In the genomic region with DNA sequence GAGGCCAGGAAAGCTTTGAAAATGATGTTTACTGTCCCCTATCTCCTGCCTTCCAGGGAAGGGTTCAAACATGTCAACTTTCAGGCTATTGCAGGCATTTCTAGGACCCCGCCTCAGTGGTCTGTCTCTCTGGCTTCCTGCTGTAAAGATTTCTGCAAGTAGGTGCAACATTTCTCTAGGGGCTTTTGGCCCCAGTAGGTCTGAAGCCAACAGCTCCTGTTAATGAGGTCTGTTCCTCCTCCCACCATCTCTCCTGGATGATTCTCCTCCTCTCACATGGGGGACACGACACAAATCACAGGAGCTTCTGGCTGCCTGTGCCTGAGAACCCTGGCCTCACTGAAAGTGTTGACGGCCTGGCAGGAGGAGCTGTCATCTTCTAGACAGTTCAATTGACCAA, we compare ENCODE assay signal across 19 cellular contexts.
DNase-seq lines count a peak whose midpoint lies in the region; ATAC-seq, FAIRE-seq and TF ChIP-seq lines count a peak whose summit lies in the region.
"Had no signal": no experiment of that assay in that cellular context is flagged by ENCODE, and none has a peak within 500 bp of the region (broad histone marks: within the 10 kb centered on the region; RNA-seq: fewer than 3 reads in every experiment).

No MANE protein-coding gene starts in this region.

- no peak for TF ChIP-seq POLR2A in GM12891 (IDR thresholded peaks at IDR 0.05; ENCODE audit: low read depth, low read length)

- H3K27ac Mint-ChIP-seq in activated T-helper 17 cell treated with anti-CD3 and anti-CD28 coated beads, Interleukin-2, amount 50 U/mL, for 72 hours: peak overlapping the region; percentile 54
- H3K27ac Mint-ChIP-seq: CD8-positive, alpha-beta T cell had no signal

- no peaks in the 10 kb centered on the region for H3K36me3 Mint-ChIP-seq in activated T-helper 17 cell treated with anti-CD3 and anti-CD28 coated beads, Interleukin-2, amount 50 U/mL, for 72 hours (ENCODE audit: low read depth)
- H3K36me3 Mint-ChIP-seq: CD8-positive, alpha-beta T cell had no signal

- peak; percentile 3 for ATAC-seq in HG03103 (IDR thresholded peaks at IDR 0.05; ENCODE audit: low read depth, unreplicated experiment)
- no peak for ATAC-seq in activated T-helper 17 cell treated with anti-CD3 and anti-CD28 coated beads, Interleukin-2, amount 50 U/mL, for 72 hours (replicated peaks)
- ATAC-seq in GM19351 (IDR thresholded peaks at IDR 0.05; ENCODE audit: unreplicated experiment): no peak
- ATAC-seq: CD8-positive, alpha-beta T cell had no signal

- no peak for DNase-seq in GM12891 (ENCODE audit: insufficient read length, low spot score)
- DNase-seq in medulla oblongata (ENCODE audit: extremely low spot score): no peak
- no peak for DNase-seq in DMS 273 (lab: John Stamatoyannopoulos, UW; ENCODE audit: unreplicated experiment)
- no peak for DNase-seq in activated naive CD4-positive, alpha-beta T cell treated with Interleukin-2 at 50 U/mL for 16 hours
- DNase-seq: BE2C; CD8-positive, alpha-beta T cell; DMS79 treated with DMSO at 0.1 percent for 48 hours; Karpas-422; NCI-H1105 treated with DMSO at 0.1 percent for 48 hours; NCI-H1694 treated with DMSO at 0.1 percent for 48 hours; NCI-H2107; NCI-H2227 treated with DMSO at 0.1 percent for 48 hours; NCI-H524 treated with DMSO at 0.1 percent for 48 hours; Right ventricle myocardium superior had no signal

- FAIRE-seq in GM12891 (lab: Jason Lieb, UNC): peak; percentile 26
- FAIRE-seq: G401.6, RCC 7860 had no signal

- H3K9me3 Mint-ChIP-seq in activated T-helper 17 cell treated with anti-CD3 and anti-CD28 coated beads, Interleukin-2, amount 50 U/mL, for 72 hours: no peaks in the 10 kb centered on the region

- peaks cover 15% of the 10 kb centered on the region for H3K4me1 Mint-ChIP-seq in activated T-helper 17 cell treated with anti-CD3 and anti-CD28 coated beads, Interleukin-2, amount 50 U/mL, for 72 hours

- no peaks in the 10 kb centered on the region for H3K27me3 Mint-ChIP-seq in activated T-helper 17 cell treated with anti-CD3 and anti-CD28 coated beads, Interleukin-2, amount 50 U/mL, for 72 hours

- no peak overlapping the region for H3K4me3 Mint-ChIP-seq in activated T-helper 17 cell treated with anti-CD3 and anti-CD28 coated beads, Interleukin-2, amount 50 U/mL, for 72 hours
- H3K4me3 Mint-ChIP-seq: CD8-positive, alpha-beta T cell had no signal

TF ChIP-seq in GM12891, 5 proteins besides CTCF, POLR2A, EP300 and RAD21:
- TF ChIP-seq POLR2AphosphoS5 (IDR thresholded peaks at IDR 0.05; ENCODE audit: low read depth, low read length): no peak
- no peak for TF ChIP-seq SPI1 (IDR thresholded peaks at IDR 0.05; ENCODE audit: low read depth, low read length)
- TF ChIP-seq POU2F2 (IDR thresholded peaks at IDR 0.05; ENCODE audit: low read depth, low read length): no peak
